Comparison of ENCODE assay signal across 9 cellular contexts in genomic region chr11:117814766-117815261, GRCh38. TPM values are rescaled to one million over a fixed set of nuclear protein-coding genes. Genes with fewer than 3 reads are reported as not detected.
DNase-seq lines count a peak whose midpoint lies in the region; ATAC-seq and TF ChIP-seq lines count a peak whose summit lies in the region.
"Had no signal": no experiment of that assay in that cellular context is flagged by ENCODE, and none has a peak within 500 bp of the region (broad histone marks: within the 10 kb centered on the region; RNA-seq: fewer than 3 reads in every experiment).

No MANE protein-coding gene starts in this region.

- peaks cover 19% of the 10 kb centered on the region for H3K4me1 ChIP-seq in cardiac muscle cell (ENCODE audit: low read depth)

- no peak for TF ChIP-seq CTCF in cardiac muscle cell (IDR thresholded peaks at IDR 0.05; ENCODE audit: low read depth, low read length)

- H3K27me3 ChIP-seq in cardiac muscle cell: no peaks in the 10 kb centered on the region

- peak; percentile 87 for DNase-seq in NCI-H2196 (lab: John Stamatoyannopoulos, UW; ENCODE audit: unreplicated experiment)
- peak; percentile 79 for DNase-seq in activated CD8-positive, alpha-beta memory T cell treated with anti-CD3 and anti-CD28 coated beads, Interleukin-2, amount 50 U/mL, for 4 hours
- peak; percentile 42 to 66 for DNase-seq in cardiac muscle cell (ENCODE audit: low read depth in 1 of 2, low spot score in 1 of 2)
- peak; percentile 73 to 81 for DNase-seq in stimulated activated CD4-positive, alpha-beta T cell treated with anti-CD3 and anti-CD28 coated beads, Interleukin-2, amount 100 ng/mL, for 24 hours
- no peak for DNase-seq in A172 (ENCODE audit: low spot score)
- no peak for DNase-seq in RKO (ENCODE audit: low spot score)

- no peaks in the 10 kb centered on the region for H3K9me3 ChIP-seq in cardiac muscle cell (ENCODE audit: low read depth)
- H3K9me3 ChIP-seq: suprapubic skin had no signal

- ATAC-seq in GM18520 (IDR thresholded peaks at IDR 0.05; ENCODE audit: unreplicated experiment) (peak; percentile 28), HG03025 (IDR thresholded peaks at IDR 0.05; ENCODE audit: low FRiP score, unreplicated experiment) (peak; percentile 24)

- H3K4me3 ChIP-seq in cardiac muscle cell: no peak overlapping the region
- H3K4me3 ChIP-seq: suprapubic skin had no signal

- H3K27ac ChIP-seq in cardiac muscle cell: no peak overlapping the region
- H3K27ac ChIP-seq: suprapubic skin had no signal

- no peaks in the 10 kb centered on the region for H3K36me3 ChIP-seq in cardiac muscle cell
- H3K36me3 ChIP-seq: suprapubic skin had no signal

RNA-seq across cellular contexts. Expression of gene FXYD2, which starts 9.7 kb away (rescaled TPM):
- 0.07 and 2.4 TPM in 2 replicates for total RNA-seq in cardiac muscle cell
- 2.3 and 4.4 TPM in 2 replicates for polyA plus RNA-seq in cardiac muscle cell
- not detected in 2 replicates for total RNA-seq in A172 (2014; rRNA removed; shearing (Covaris generic))
- total RNA-seq: suprapubic skin had no signal

RNA-seq across cellular contexts. Expression of gene DSCAML1, which starts 17.8 kb away (rescaled TPM):
- total RNA-seq in cardiac muscle cell: 0.11 and 1.8 TPM in 2 replicates
- polyA plus RNA-seq in cardiac muscle cell: 0.99 TPM in 1 of 2 replicates, not detected in the other
- total RNA-seq in A172 (2014; rRNA removed; shearing (Covaris generic)): not detected in 2 replicates

Comparison
In these comparisons a context has a peak if more than half of its experiments do, and no peak if none do; other contexts are left out.
1. DNase-seq: peak in NCI-H2196 (single experiment), activated CD8-positive, alpha-beta memory T cell treated with anti-CD3 and anti-CD28 coated beads, Interleukin-2, amount 50 U/mL, for 4 hours (single experiment), cardiac muscle cell (2 of 2) and stimulated activated CD4-positive, alpha-beta T cell treated with anti-CD3 and anti-CD28 coated beads, Interleukin-2, amount 100 ng/mL, for 24 hours (2 of 2); none in A172 (single experiment) and RKO (single experiment).